Comparison of ENCODE assay signal across 11 cellular contexts in genomic region chr9:133995012-133995896, GRCh38. TPM values are rescaled to one million over a fixed set of nuclear protein-coding genes. Genes with fewer than 3 reads are reported as not detected.
DNase-seq lines count a peak whose midpoint lies in the region; ATAC-seq, FAIRE-seq and TF ChIP-seq lines count a peak whose summit lies in the region.
"Had no signal": no experiment of that assay in that cellular context is flagged by ENCODE, and none has a peak within 500 bp of the region (broad histone marks: within the 10 kb centered on the region; RNA-seq: fewer than 3 reads in every experiment).

No MANE protein-coding gene starts in this region.

- H3K4me1 ChIP-seq in heart left ventricle, result peaks cover 4 to 31% (median 19%) of the 10 kb centered on the region in 12 donors
- peaks cover 14% of the 10 kb centered on the region for H3K4me1 ChIP-seq in Karpas-422 (ENCODE audit: low read length)

- no peak overlapping the region for H3K4me2 ChIP-seq in Karpas-422 (ENCODE audit: low read depth, low read length, poor library complexity, severe bottlenecking)

- H4K20me1 ChIP-seq in Karpas-422 (ENCODE audit: insufficient read depth, low read depth, low read length), result peaks cover 20% of the 10 kb centered on the region

- no peak overlapping the region for H3K9ac ChIP-seq in Karpas-422 (ENCODE audit: low read length)

- TF ChIP-seq CTCF in heart left ventricle (IDR thresholded peaks at IDR 0.05), result no peak
- peak; percentile 33 for TF ChIP-seq CTCF in bronchial epithelial cell (IDR thresholded peaks at IDR 0.05; ENCODE audit: insufficient read depth, low read length, severe bottlenecking)

- FAIRE-seq in bronchial epithelial cell (lab: Jason Lieb, UNC) (peak; percentile 32), urothelium cell line (lab: Jason Lieb, UNC) (no peak)

- no peaks in the 10 kb centered on the region for H3K9me2 ChIP-seq in Karpas-422 (replicated peaks; ENCODE audit: insufficient read depth, low read length)

- H3K9me3 ChIP-seq in heart left ventricle, result no peaks in the 10 kb centered on the region
- no peaks in the 10 kb centered on the region for H3K9me3 ChIP-seq in Karpas-422 (ENCODE audit: low read length)
- H3K9me3 ChIP-seq: HAP-1, upper lobe of left lung had no signal

- H3K27me3 ChIP-seq in heart left ventricle (peaks cover 0 to 4% (median 0%) of the 10 kb centered on the region in 9 donors), Karpas-422 (ENCODE audit: low read length) (no peaks in the 10 kb centered on the region), bronchial epithelial cell (ENCODE audit: control insufficient read depth, insufficient read depth, low read length) (no peaks in the 10 kb centered on the region)
- H3K27me3 ChIP-seq: upper lobe of left lung had no signal

- H3K36me3 ChIP-seq in heart left ventricle, result no peaks in the 10 kb centered on the region
- H3K36me3 ChIP-seq in Karpas-422 (ENCODE audit: insufficient read depth, low read length), result no peaks in the 10 kb centered on the region
- H3K36me3 ChIP-seq in bronchial epithelial cell (ENCODE audit: control insufficient read depth, insufficient read depth, low read length), result no peaks in the 10 kb centered on the region
- H3K36me3 ChIP-seq: HAP-1, upper lobe of left lung had no signal

- no peak for ATAC-seq in Right ventricle myocardium superior (ENCODE audit: poor library complexity)
- no peak for ATAC-seq in heart left ventricle

- H3K4me3 ChIP-seq in heart left ventricle, result no peak overlapping the region
- no peak overlapping the region for H3K4me3 ChIP-seq in Karpas-422 (ENCODE audit: low read length)
- no peak overlapping the region for H3K4me3 ChIP-seq in bronchial epithelial cell (ENCODE audit: low read depth, low read length)
- H3K4me3 ChIP-seq: HAP-1, upper lobe of left lung had no signal

- no peak overlapping the region for H2AFZ ChIP-seq in Karpas-422 (ENCODE audit: low read length)

- DNase-seq in Right ventricle myocardium superior (peak; percentile 26), heart left ventricle (no peak), Karpas-422 (peak; percentile 61), bronchial epithelial cell (ENCODE audit: low read depth) (no peak), urothelium cell line (ENCODE audit: low spot score) (peak; percentile 56), anterior cingulate cortex (lab: John Stamatoyannopoulos, UW) (no peak)
- DNase-seq in effector CD4-positive, alpha-beta T cell, result no peak
- no peak for DNase-seq in activated CD4-positive, alpha-beta T cell treated with anti-CD3 and anti-CD28 coated beads, Interleukin-2, amount 50 U/mL, for 1 hour
- DNase-seq: GDM1 had no signal

- no peaks in the 10 kb centered on the region for H3K79me2 ChIP-seq in Karpas-422 (ENCODE audit: low read length)

- no peak for TF ChIP-seq POLR2A in heart left ventricle (IDR thresholded peaks at IDR 0.05)

- H3K27ac ChIP-seq in heart left ventricle (no peak overlapping the region), Karpas-422 (ENCODE audit: low read length) (no peak overlapping the region)
- H3K27ac ChIP-seq: upper lobe of left lung had no signal

- intact Hi-C loops in Right ventricle myocardium superior (cut with DNase I), result loop anchor here (2.0 kb wide), 1 partner anchor 202 kb away; no protein-coding TSS in a partner anchor
- intact Hi-C loops in heart left ventricle (cut with DNase I), result loop anchor here in 4 of 10 donors (2.0 to 10.0 kb wide), 3 partner anchors 202 to 460 kb away; partner anchors contain the start of gene ADAMTSL2 (in 1 of the 4)

- 66 to 74% (median 71%) methylated on average over 17 of the region's 17 CpGs for WGBS in heart left ventricle, 4 donors

RNA-seq across cellular contexts. Expression of gene VAV2, which starts 3.1 kb away (rescaled TPM):
- 4.9 TPM for total RNA-seq in Right ventricle myocardium superior
- total RNA-seq in heart left ventricle, result 1 to 10 TPM; 3.4 to 9.9 (median 5.3) TPM
- 1 to 10 TPM; 3.3 to 6.5 TPM for polyA plus RNA-seq in heart left ventricle
- total RNA-seq in Karpas-422 (2014; rRNA removed; shearing (Covaris generic); ENCODE audit: low replicate concordance), result 3.5 and 9.6 TPM in 2 replicates
- total RNA-seq in bronchial epithelial cell, result 23.0 and 46.6 TPM in 2 replicates

RNA-seq across cellular contexts. Expression of gene BRD3OS, which starts 30.0 kb away (rescaled TPM):
- 4.9 TPM for total RNA-seq in Right ventricle myocardium superior
- total RNA-seq in heart left ventricle, result 10 to 100 TPM in 4 of 9 donors, 1 to 10 TPM in 5; 5.3 to 13.8 (median 9.3) TPM
- 1 to 10 TPM; 1.8 to 8.9 TPM for polyA plus RNA-seq in heart left ventricle
- total RNA-seq in Karpas-422 (2014; rRNA removed; shearing (Covaris generic); ENCODE audit: low replicate concordance), result 41.0 and 49.5 TPM in 2 replicates
- 5.6 and 5.8 TPM in 2 replicates for total RNA-seq in bronchial epithelial cell

Comparison
In these comparisons a context has a peak if more than half of its experiments do, and no peak if none do; other contexts are left out.
1. DNase-seq: peak in Right ventricle myocardium superior (single experiment), Karpas-422 (single experiment) and urothelium cell line (single experiment); none in heart left ventricle (0 of 5), bronchial epithelial cell (single experiment), effector CD4-positive, alpha-beta T cell (single experiment), activated CD4-positive, alpha-beta T cell treated with anti-CD3 and anti-CD28 coated beads, Interleukin-2, amount 50 U/mL, for 1 hour (single experiment) and anterior cingulate cortex (0 of 58).